In the genomic region with DNA sequence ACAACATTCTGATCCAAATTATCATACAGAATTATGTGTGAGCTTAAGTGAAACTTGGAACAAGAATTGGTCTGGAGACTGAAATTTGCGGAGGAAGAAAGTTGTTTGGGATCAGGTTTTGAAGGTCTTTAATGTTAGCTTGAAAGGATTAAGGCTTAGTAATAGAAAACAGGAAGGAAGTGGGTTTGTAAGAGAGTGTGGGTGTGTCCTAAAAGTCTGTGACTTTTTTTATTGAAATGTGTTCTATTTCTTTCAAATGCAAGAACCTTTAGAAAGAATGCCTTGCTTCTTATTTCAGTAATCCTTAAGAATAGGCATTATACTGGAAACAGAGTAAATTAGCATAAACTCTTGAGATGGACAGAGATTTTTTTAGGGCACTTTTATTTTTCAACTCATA, we compare ENCODE assay signal across 12 cellular contexts.
"Had no signal": no experiment of that assay in that cellular context is flagged by ENCODE, and none has a peak within 500 bp of the region (broad histone marks: within the 10 kb centered on the region; RNA-seq: fewer than 3 reads in every experiment).

No MANE protein-coding gene starts in this region.

- DNase-seq: activated CD4-positive, alpha-beta T cell treated with anti-CD3 and anti-CD28 coated beads for 36 hours; activated CD8-positive, alpha-beta memory T cell treated with anti-CD3 and anti-CD28 coated beads, Interleukin-2, amount 50 U/mL, for 48 hours; activated CD8-positive, alpha-beta T cell treated with anti-CD3 and anti-CD28 coated beads, Interleukin-2, amount 10 ng/mL, durations not matched to agents 7 days and 5 days; effector CD8-positive, alpha-beta T cell; pancreas; stimulated activated CD4-positive, alpha-beta T cell treated with anti-CD3 and anti-CD28 coated beads, Interleukin-2, amount 100 ng/mL, for 48 hours; stimulated activated naive CD4-positive, alpha-beta T cell treated with Interleukin-2 at 50 U/mL for 16 hours; trophoblast cell had no signal

- H3K4me1 Mint-ChIP-seq: activated CD4-positive, alpha-beta T cell treated with anti-CD3 and anti-CD28 coated beads for 36 hours had no signal

- H3K27me3 Mint-ChIP-seq: activated CD4-positive, alpha-beta T cell treated with anti-CD3 and anti-CD28 coated beads for 36 hours had no signal

- H3K36me3 ChIP-seq: pancreas had no signal

- H3K9me3 Mint-ChIP-seq: T-helper 2 cell treated with Interferon-gamma antibody and Interleukin-4, amounts not matched to agents 5 μg/mL and 100 μg/mL, for 36 hours had no signal

- H3K27ac ChIP-seq: coronary artery, pancreas, VCaP had no signal

- H3K4me3 ChIP-seq: coronary artery, pancreas had no signal

- H3K4me3 Mint-ChIP-seq: activated CD4-positive, alpha-beta T cell treated with anti-CD3 and anti-CD28 coated beads for 36 hours; activated CD8-positive, alpha-beta T cell treated with anti-CD3 and anti-CD28 coated beads, Interleukin-2, amount 10 ng/mL, durations not matched to agents 7 days and 5 days; neural crest cell; T-helper 2 cell treated with Interferon-gamma antibody and Interleukin-4, amounts not matched to agents 5 μg/mL and 100 μg/mL, for 36 hours had no signal

- H3K4me1 ChIP-seq: pancreas had no signal

- ATAC-seq: activated CD4-positive, alpha-beta T cell treated with anti-CD3 and anti-CD28 coated beads for 36 hours; activated CD8-positive, alpha-beta T cell treated with anti-CD3 and anti-CD28 coated beads, Interleukin-2, amount 10 ng/mL, durations not matched to agents 7 days and 5 days; pancreas had no signal

- H3K9me3 ChIP-seq: pancreas had no signal

- H3K27ac Mint-ChIP-seq: activated CD4-positive, alpha-beta T cell treated with anti-CD3 and anti-CD28 coated beads for 36 hours; activated CD8-positive, alpha-beta T cell treated with anti-CD3 and anti-CD28 coated beads, Interleukin-2, amount 10 ng/mL, durations not matched to agents 7 days and 5 days; T-helper 2 cell treated with Interferon-gamma antibody and Interleukin-4, amounts not matched to agents 5 μg/mL and 100 μg/mL, for 36 hours had no signal

- H3K27me3 ChIP-seq: pancreas had no signal
